In genomic region chr7:98830972-98831548, GRCh38 we compare ENCODE assay signal across 27 cellular contexts. TPM values are rescaled to one million over a fixed set of nuclear protein-coding genes. Genes with fewer than 3 reads are reported as not detected.
"Had no signal": no experiment of that assay in that cellular context is flagged by ENCODE, and none has a peak within 500 bp of the region (broad histone marks: within the 10 kb centered on the region; RNA-seq: fewer than 3 reads in every experiment).

No MANE protein-coding gene starts in this region.

- H2AFZ ChIP-seq: PC-9 had no signal

- H3K4me3 Mint-ChIP-seq: activated CD4-positive, alpha-beta memory T cell treated with anti-CD3 and anti-CD28 coated beads, Interleukin-2, amount 10 ng/mL, durations not matched to agents 7 days and 5 days; activated CD8-positive, alpha-beta memory T cell treated with anti-CD3 and anti-CD28 coated beads, Interleukin-2, amount 10 ng/mL, durations not matched to agents 7 days and 5 days; activated naive CD8-positive, alpha-beta T cell treated with anti-CD3 and anti-CD28 coated beads for 36 hours; activated T-cell treated with anti-CD3 and anti-CD28 coated beads, Interleukin-2, amount 50 U/mL, for 72 hours; activated T-helper 17 cell treated with anti-CD3 and anti-CD28 coated beads, Interleukin-2, amount 50 U/mL, for 72 hours had no signal

- H3K9me3 ChIP-seq: SJCRH30 had no signal

- H3K36me3 Mint-ChIP-seq: activated CD8-positive, alpha-beta memory T cell treated with anti-CD3 and anti-CD28 coated beads, Interleukin-2, amount 10 ng/mL, durations not matched to agents 7 days and 5 days; activated naive CD8-positive, alpha-beta T cell treated with anti-CD3 and anti-CD28 coated beads for 36 hours had no signal

- H3K27ac Mint-ChIP-seq: activated CD4-positive, alpha-beta memory T cell treated with anti-CD3 and anti-CD28 coated beads, Interleukin-2, amount 10 ng/mL, durations not matched to agents 7 days and 5 days; activated CD8-positive, alpha-beta memory T cell treated with anti-CD3 and anti-CD28 coated beads, Interleukin-2, amount 10 ng/mL, durations not matched to agents 7 days and 5 days; activated naive CD8-positive, alpha-beta T cell treated with anti-CD3 and anti-CD28 coated beads for 36 hours; activated T-cell treated with anti-CD3 and anti-CD28 coated beads, Interleukin-2, amount 50 U/mL, for 72 hours; activated T-helper 17 cell treated with anti-CD3 and anti-CD28 coated beads, Interleukin-2, amount 50 U/mL, for 72 hours had no signal

- FAIRE-seq: RCC 7860 had no signal

- H3K4me3 ChIP-seq: PC-9, SJCRH30, SK-N-MC had no signal

- H3K27me3 ChIP-seq: brain microvascular endothelial cell, SJCRH30 had no signal

- H3K27ac ChIP-seq: brain microvascular endothelial cell, PC-9, RWPE1, SJCRH30, SK-N-MC, WERI-Rb-1 had no signal

- H3K9me3 Mint-ChIP-seq: activated CD4-positive, alpha-beta memory T cell treated with anti-CD3 and anti-CD28 coated beads, Interleukin-2, amount 10 ng/mL, durations not matched to agents 7 days and 5 days; activated naive CD8-positive, alpha-beta T cell treated with anti-CD3 and anti-CD28 coated beads for 36 hours; activated T-cell treated with anti-CD3 and anti-CD28 coated beads, Interleukin-2, amount 50 U/mL, for 72 hours; activated T-helper 17 cell treated with anti-CD3 and anti-CD28 coated beads, Interleukin-2, amount 50 U/mL, for 72 hours had no signal

- ATAC-seq: activated CD8-positive, alpha-beta memory T cell treated with anti-CD3 and anti-CD28 coated beads, Interleukin-2, amount 10 ng/mL, durations not matched to agents 7 days and 5 days; activated T-cell treated with anti-CD3 and anti-CD28 coated beads, Interleukin-2, amount 50 U/mL, for 72 hours; activated T-helper 17 cell treated with anti-CD3 and anti-CD28 coated beads, Interleukin-2, amount 50 U/mL, for 72 hours had no signal

- DNase-seq: activated CD4-positive, CD25-positive, alpha-beta regulatory T cell; amniotic stem cell; aorta; NCI-H1105; NCI-H1417 treated with DMSO at 0.1 percent for 48 hours; NCI-H2081 treated with DMSO at 0.1 percent for 48 hours; NCI-H2171; NCI-H510A; NCI-H526; NCI-H748 treated with DMSO at 0.1 percent for 48 hours; SHP77; T1000 had no signal

- H3K4me2 ChIP-seq: PC-9 had no signal

- H3K4me1 Mint-ChIP-seq: activated CD4-positive, alpha-beta memory T cell treated with anti-CD3 and anti-CD28 coated beads, Interleukin-2, amount 10 ng/mL, durations not matched to agents 7 days and 5 days; activated CD8-positive, alpha-beta memory T cell treated with anti-CD3 and anti-CD28 coated beads, Interleukin-2, amount 10 ng/mL, durations not matched to agents 7 days and 5 days; activated naive CD8-positive, alpha-beta T cell treated with anti-CD3 and anti-CD28 coated beads for 36 hours; activated T-helper 17 cell treated with anti-CD3 and anti-CD28 coated beads, Interleukin-2, amount 50 U/mL, for 72 hours had no signal

- H3K27me3 Mint-ChIP-seq: activated CD4-positive, alpha-beta memory T cell treated with anti-CD3 and anti-CD28 coated beads, Interleukin-2, amount 10 ng/mL, durations not matched to agents 7 days and 5 days; activated CD8-positive, alpha-beta memory T cell treated with anti-CD3 and anti-CD28 coated beads, Interleukin-2, amount 10 ng/mL, durations not matched to agents 7 days and 5 days had no signal

- H3K36me3 ChIP-seq: brain microvascular endothelial cell, SJCRH30, WERI-Rb-1 had no signal

- H3K4me1 ChIP-seq: SJCRH30 had no signal

RNA-seq across cellular contexts. Expression of gene TMEM130, which starts 38.8 kb away (rescaled TPM):
- total RNA-seq: activated CD4-positive, alpha-beta memory T cell treated with anti-CD3 and anti-CD28 coated beads, Interleukin-2, amount 10 ng/mL, durations not matched to agents 7 days and 5 days; activated CD8-positive, alpha-beta memory T cell treated with anti-CD3 and anti-CD28 coated beads, Interleukin-2, amount 10 ng/mL, durations not matched to agents 7 days and 5 days; activated naive CD8-positive, alpha-beta T cell treated with anti-CD3 and anti-CD28 coated beads for 36 hours; activated T-helper 17 cell treated with anti-CD3 and anti-CD28 coated beads, Interleukin-2, amount 50 U/mL, for 72 hours; MCF 10A; SJCRH30; T-helper 1 cell treated with Interleukin-12 subunit alpha and Interleukin-12 subunit beta and Interleukin-4 antibody, amounts not matched to agents 30 ng/mL and 1 ng/mL, for 36 hours; T-helper 2 cell treated with Interferon-gamma antibody and Interleukin-4, amounts not matched to agents 100 ng/mL and 5 ng/mL, for 36 hours had no signal
